ENCODE assay signal across 5 cellular contexts in the genomic region with DNA sequence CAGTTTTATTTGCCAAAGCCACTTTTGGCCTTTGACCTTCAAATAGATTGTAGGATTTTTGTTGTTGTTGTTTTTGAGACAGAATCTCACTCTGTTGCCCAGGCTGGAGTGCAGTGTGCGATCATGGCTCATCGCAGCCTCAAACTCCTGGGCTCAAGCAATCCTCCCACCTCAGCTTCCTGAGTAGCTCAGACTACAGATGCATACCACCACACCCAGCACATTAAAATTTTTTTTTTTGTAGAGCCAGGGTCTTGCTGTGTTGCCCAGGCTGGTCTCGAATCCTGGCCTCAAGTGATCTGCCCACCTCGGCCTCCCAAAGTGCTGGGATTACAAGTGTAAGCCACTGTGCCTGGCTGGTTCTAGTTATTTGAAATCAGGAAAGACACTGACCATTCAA. TPM values are rescaled to one million over a fixed set of nuclear protein-coding genes. Genes with fewer than 3 reads are reported as not detected.
"Had no signal": no experiment of that assay in that cellular context is flagged by ENCODE, and none has a peak within 500 bp of the region (broad histone marks: within the 10 kb centered on the region; RNA-seq: fewer than 3 reads in every experiment).

No MANE protein-coding gene starts in this region.

RNA-seq across cellular contexts. Expression of a gene that starts 34.6 kb away (rescaled TPM):
- total RNA-seq: M059J, PC-3, Peyer's patch, SJSA1 had no signal

RNA-seq across cellular contexts. Expression of a gene that starts 59.2 kb away (rescaled TPM):
- total RNA-seq: M059J, PC-3, Peyer's patch, SJSA1 had no signal
- polyA plus RNA-seq: SK-N-SH had no signal
